ENCODE assay signal across 19 cellular contexts in the genomic region with DNA sequence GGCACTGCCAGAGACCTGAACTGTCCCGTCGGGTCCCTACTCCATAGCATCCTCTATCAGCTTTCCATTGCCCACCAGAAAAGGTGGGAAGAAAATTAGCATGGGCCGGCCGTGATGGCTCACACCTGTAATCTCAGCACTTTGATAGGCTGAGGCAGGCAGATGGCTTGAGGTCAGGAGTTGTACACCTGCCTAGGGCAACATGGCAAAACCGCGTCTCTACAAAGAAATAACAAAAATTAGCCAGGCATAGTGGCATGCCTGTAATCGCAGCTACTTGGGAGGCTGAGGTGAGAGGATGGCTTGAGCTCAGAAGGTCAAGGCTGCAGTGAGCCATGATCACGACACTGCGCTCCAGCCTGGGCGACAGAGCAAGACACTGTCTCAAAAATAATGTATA. TPM values are rescaled to one million over a fixed set of nuclear protein-coding genes. Genes with fewer than 3 reads are reported as not detected.
DNase-seq lines count a peak whose midpoint lies in the region; ATAC-seq and TF ChIP-seq lines count a peak whose summit lies in the region.
"Had no signal": no experiment of that assay in that cellular context is flagged by ENCODE, and none has a peak within 500 bp of the region (broad histone marks: within the 10 kb centered on the region; RNA-seq: fewer than 3 reads in every experiment).

No MANE protein-coding gene starts in this region.

- H3K4me1 Mint-ChIP-seq in natural killer cell treated with Interleukin-12 subunit alpha and Interleukin-12 subunit beta and Interleukin-15 and Interleukin-18, amount 100 ng/mL, for 72 hours (ENCODE audit: low read depth in 2 of 2) = no peaks in the 10 kb centered on the region
- H3K4me1 Mint-ChIP-seq in natural killer cell (no peaks in the 10 kb centered on the region), brain (peaks cover 58% of the 10 kb centered on the region)

- no peaks in the 10 kb centered on the region for H3K36me3 Mint-ChIP-seq in natural killer cell treated with Interleukin-12 subunit alpha and Interleukin-12 subunit beta and Interleukin-15 and Interleukin-18, amount 100 ng/mL, for 72 hours
- H3K36me3 Mint-ChIP-seq in natural killer cell (no peaks in the 10 kb centered on the region), brain (peaks cover 4% of the 10 kb centered on the region)

- H3K9me3 Mint-ChIP-seq in natural killer cell treated with Interleukin-12 subunit alpha and Interleukin-12 subunit beta and Interleukin-15 and Interleukin-18, amount 100 ng/mL, for 72 hours = no peaks in the 10 kb centered on the region
- H3K9me3 Mint-ChIP-seq in natural killer cell = no peaks in the 10 kb centered on the region
- H3K9me3 Mint-ChIP-seq in brain = peaks cover 0 to 4% (median 2%) of the 10 kb centered on the region in 5 experiments
- H3K9me3 Mint-ChIP-seq: CD4-positive, alpha-beta T cell had no signal

- no peak overlapping the region for H3K4me3 Mint-ChIP-seq in natural killer cell treated with Interleukin-12 subunit alpha and Interleukin-12 subunit beta and Interleukin-15 and Interleukin-18, amount 100 ng/mL, for 72 hours
- no peak overlapping the region for H3K4me3 Mint-ChIP-seq in natural killer cell
- H3K4me3 Mint-ChIP-seq in brain = no peak overlapping the region
- H3K4me3 Mint-ChIP-seq: CD4-positive, alpha-beta T cell had no signal

- ATAC-seq in natural killer cell treated with Interleukin-12 subunit alpha and Interleukin-12 subunit beta and Interleukin-15 and Interleukin-18, amount 100 ng/mL, for 72 hours = no peak
- ATAC-seq in natural killer cell (no peak), GM21786 (IDR thresholded peaks at IDR 0.05; ENCODE audit: unreplicated experiment) (no peak)
- ATAC-seq: HCT116, Panc1 had no signal

- peaks cover 9% of the 10 kb centered on the region in 2 donors for H3K27me3 Mint-ChIP-seq in natural killer cell treated with Interleukin-12 subunit alpha and Interleukin-12 subunit beta and Interleukin-15 and Interleukin-18, amount 100 ng/mL, for 72 hours
- H3K27me3 Mint-ChIP-seq in natural killer cell (ENCODE audit: low read depth in 2 of 2) (peaks cover 7 to 10% of the 10 kb centered on the region in 2 donors), brain (no peaks in the 10 kb centered on the region)

- intact Hi-C loops in natural killer cell (cut with micrococcal nuclease) = no loop called here

- H3K27ac Mint-ChIP-seq in natural killer cell treated with Interleukin-12 subunit alpha and Interleukin-12 subunit beta and Interleukin-15 and Interleukin-18, amount 100 ng/mL, for 72 hours = no peak overlapping the region
- H3K27ac Mint-ChIP-seq in natural killer cell (no peak overlapping the region), brain (peak overlapping the region in 4 of 5 experiments; percentile 27 to 82 (median 64))
- H3K27ac Mint-ChIP-seq: CD4-positive, alpha-beta T cell had no signal

- TF ChIP-seq CTCF in natural killer cell (IDR thresholded peaks at IDR 0.05) (no peak), brain (conservative IDR thresholded peaks at IDR 0.05) (no peak)

- DNase-seq in natural killer cell treated with Interleukin-12 subunit alpha and Interleukin-12 subunit beta and Interleukin-15 and Interleukin-18, amount 100 ng/mL, for 72 hours (ENCODE audit: low spot score) = peak; percentile 32
- DNase-seq in natural killer cell (no peak), kidney tubule cell (ENCODE audit: low spot score) (peak; percentile 28)
- DNase-seq in NK-92 treated with Interleukin-12 subunit alpha and Interleukin-12 subunit beta, amount 100 ng/mL, for 24 hours (lab: John Stamatoyannopoulos, UW) = no peak
- no peak for DNase-seq in activated CD4-positive, alpha-beta T cell treated with anti-CD3 and anti-CD28 coated beads, Interleukin-2, amount 50 U/mL, for 1 hour
- DNase-seq: ACHN; Caco-2; CD4-positive, alpha-beta T cell; GOT3; KG1; NCI-H1092 treated with DMSO at 0.1 percent for 48 hours; NCI-H1436 treated with DMSO at 0.1 percent for 48 hours; NCI-H2029; NCI-H2227 treated with DMSO at 0.1 percent for 48 hours; NCI-H510A had no signal

RNA-seq across cellular contexts. Expression of gene SLC25A18, which starts 3.5 kb away (rescaled TPM):
- not detected for total RNA-seq in natural killer cell treated with Interleukin-12 subunit alpha and Interleukin-12 subunit beta and Interleukin-15 and Interleukin-18, amount 100 ng/mL, for 72 hours
- not detected for total RNA-seq in natural killer cell
- 40.2 TPM for polyA plus RNA-seq in brain (ENCODE audit: insufficient read depth, low read depth, low replicate concordance)
- total RNA-seq: Caco-2; CD4-positive, alpha-beta T cell had no signal

Comparison
In these comparisons a context has a peak if more than half of its experiments do, and no peak if none do; other contexts are left out.
1. DNase-seq: peak in natural killer cell treated with Interleukin-12 subunit alpha and Interleukin-12 subunit beta and Interleukin-15 and Interleukin-18, amount 100 ng/mL, for 72 hours (single experiment) and kidney tubule cell (single experiment); none in natural killer cell (single experiment), NK-92 treated with Interleukin-12 subunit alpha and Interleukin-12 subunit beta, amount 100 ng/mL, for 24 hours (single experiment) and activated CD4-positive, alpha-beta T cell treated with anti-CD3 and anti-CD28 coated beads, Interleukin-2, amount 50 U/mL, for 1 hour (single experiment).
2. H3K27ac Mint-ChIP-seq: peak in brain (4 of 5); none in natural killer cell treated with Interleukin-12 subunit alpha and Interleukin-12 subunit beta and Interleukin-15 and Interleukin-18, amount 100 ng/mL, for 72 hours (0 of 2) and natural killer cell (0 of 2).